ENCODE assay signal across 2 cellular contexts in genomic region chr16:19765860-19766553, GRCh38.
TF ChIP-seq lines count a peak whose summit lies in the region.

No MANE protein-coding gene starts in this region.

TF ChIP-seq in IMR-90, 13 proteins besides CTCF, POLR2A, EP300 and RAD21:
- no peak; the same call in 1 of the 2 replicates for TF ChIP-seq BHLHE40 (IDR thresholded peaks at IDR 0.05; ENCODE audit: low read depth, low read length)
- TF ChIP-seq SMC3 (IDR thresholded peaks at IDR 0.05; ENCODE audit: low read depth, low read length) = no peak
- no peak for TF ChIP-seq ELK1 (IDR thresholded peaks at IDR 0.05; ENCODE audit: borderline replicate concordance, low read depth, low read length)
- no peak for TF ChIP-seq USF2 (IDR thresholded peaks at IDR 0.05; ENCODE audit: low read depth, low read length)
- no peak for TF ChIP-seq MAFK (IDR thresholded peaks at IDR 0.05; ENCODE audit: low read depth, low read length)
- no peak for TF ChIP-seq RFX5 (IDR thresholded peaks at IDR 0.05; ENCODE audit: low read depth, low read length)

TF ChIP-seq in H1, 55 proteins besides CTCF, POLR2A, EP300 and RAD21:
- TF ChIP-seq MAX (IDR thresholded peaks at IDR 0.05) (0 out of 2 replicates have a peak, but pooled peaks have one; percentile 14), EZH2 (IDR thresholded peaks at IDR 0.05; ENCODE audit: low read depth, low read length, severe bottlenecking) (no peak)
